Comparison of ENCODE assay signal across 22 cellular contexts in genomic region chr18:10965104-10965503, GRCh38.
DNase-seq lines count a peak whose midpoint lies in the region; ATAC-seq and TF ChIP-seq lines count a peak whose summit lies in the region.
"Had no signal": no experiment of that assay in that cellular context is flagged by ENCODE, and none has a peak within 500 bp of the region (broad histone marks: within the 10 kb centered on the region; RNA-seq: fewer than 3 reads in every experiment).

No MANE protein-coding gene starts in this region.

- H3K9me3 ChIP-seq in mammary epithelial cell (replicated peaks; ENCODE audit: insufficient read depth, low read length), result peaks cover 18% of the 10 kb centered on the region
- no peaks in the 10 kb centered on the region for H3K9me3 ChIP-seq in T-helper 17 cell (ENCODE audit: control insufficient read depth, low read length, poor library complexity, severe bottlenecking)

- no peak overlapping the region for H3K9ac ChIP-seq in mammary epithelial cell (ENCODE audit: insufficient read depth, low read length)
- H3K9ac ChIP-seq: BLaER1 had no signal

- no peaks in the 10 kb centered on the region for H4K20me1 ChIP-seq in mammary epithelial cell (ENCODE audit: insufficient read depth, low read length)
- H4K20me1 ChIP-seq: BLaER1 had no signal

- no peak for TF ChIP-seq CTCF in MCF 10A (IDR thresholded peaks at IDR 0.05; ENCODE audit: unreplicated experiment)
- TF ChIP-seq CTCF in mammary epithelial cell (conservative IDR thresholded peaks at IDR 0.05 in 1 of 2, IDR thresholded peaks at IDR 0.05 in 1 of 2; ENCODE audit: extremely low read depth in 1 of 2, insufficient read depth in 1 of 2, low read depth in 1 of 2, low read length in 2 of 2), result no peak

- H2AFZ ChIP-seq in mammary epithelial cell (ENCODE audit: low read depth, low read length), result no peak overlapping the region

- H3K36me3 Mint-ChIP-seq in MCF 10A (ENCODE audit: insufficient read depth, unreplicated experiment) (no peaks in the 10 kb centered on the region), T-helper 17 cell (ENCODE audit: low read depth) (no peaks in the 10 kb centered on the region)
- H3K36me3 Mint-ChIP-seq: CD8-positive, alpha-beta memory T cell had no signal

- BruUV-seq in MCF 10A (replicated peaks; lab: Mats Ljungman, UMichigan) (no TSS peak), mammary epithelial cell (replicated peaks; lab: Mats Ljungman, UMichigan) (no TSS peak)

- dilution Hi-C loops in mammary epithelial cell (cut with HindIII; ENCODE audit: low sequenced_read_pairs), result no loop called here

- no peaks in the 10 kb centered on the region for H3K27me3 ChIP-seq in mammary epithelial cell (ENCODE audit: insufficient read depth, low read length)
- H3K27me3 ChIP-seq: BLaER1 had no signal

- no peak overlapping the region for H3K4me3 ChIP-seq in mammary epithelial cell (replicated peaks in 1 of 3; ENCODE audit: insufficient read depth in 1 of 3, low read depth in 2 of 3, low read length in 3 of 3)
- H3K4me3 ChIP-seq: BLaER1, SK-N-MC had no signal

- H3K79me2 ChIP-seq in mammary epithelial cell (ENCODE audit: insufficient read depth, low read length), result no peaks in the 10 kb centered on the region

- ATAC-seq in HG03045 (IDR thresholded peaks at IDR 0.05; ENCODE audit: unreplicated experiment), result no peak
- no peak for ATAC-seq in T-helper 17 cell
- ATAC-seq: HCT116, Panc1, Right ventricle myocardium inferior had no signal

- no peak for DNase-seq in MCF 10A (ENCODE audit: unreplicated experiment)
- no peak for DNase-seq in mammary epithelial cell
- peak; percentile 2 for DNase-seq in SK-MEL-5 (ENCODE audit: low read depth, low spot score)
- DNase-seq in fibroblast of peridontal ligament (ENCODE audit: extremely low read depth), result peak; percentile 8
- DNase-seq in smooth muscle cell of the brain vasculature (ENCODE audit: low read depth, low spot score), result peak; percentile 1
- no peak for DNase-seq in NCI-H2081 treated with DMSO at 0.1 percent for 48 hours (lab: John Stamatoyannopoulos, UW)
- DNase-seq in T-helper 17 cell, result no peak
- DNase-seq: CD8-positive, alpha-beta memory T cell; GF-D8; KBM-7; NCI-H1048; NCI-H146; NCI-H2081; NCI-H510A; NCI-H82 had no signal

- no peaks in the 10 kb centered on the region for H3K36me3 ChIP-seq in mammary epithelial cell (ENCODE audit: insufficient read depth, low read length)
- H3K36me3 ChIP-seq: BLaER1 had no signal

- H3K27me3 Mint-ChIP-seq in MCF 10A (ENCODE audit: insufficient read depth, unreplicated experiment) (no peaks in the 10 kb centered on the region), T-helper 17 cell (no peaks in the 10 kb centered on the region)
- H3K27me3 Mint-ChIP-seq: CD8-positive, alpha-beta memory T cell had no signal

- H3K4me3 Mint-ChIP-seq in MCF 10A (ENCODE audit: unreplicated experiment) (no peak overlapping the region), T-helper 17 cell (no peak overlapping the region)
- H3K4me3 Mint-ChIP-seq: CD8-positive, alpha-beta memory T cell had no signal

- CTCF ChIA-PET in MCF 10A (lab: Yijun Ruan, JAX), result no interaction called here
- CTCF ChIA-PET in mammary epithelial cell (lab: Charles Lee; ENCODE audit: low non-redundant PET), result no interaction called here

- H3K27ac Mint-ChIP-seq in MCF 10A (ENCODE audit: low read depth, unreplicated experiment) (peak overlapping the region; percentile 23), T-helper 17 cell (no peak overlapping the region)
- H3K27ac Mint-ChIP-seq: CD8-positive, alpha-beta memory T cell had no signal

- H3K27ac ChIP-seq in mammary epithelial cell (ENCODE audit: insufficient read depth, low read depth, low read length), result no peak overlapping the region
- H3K27ac ChIP-seq: 22Rv1, BLaER1, SK-N-MC had no signal

- POLR2A ChIA-PET in MCF 10A (lab: Yijun Ruan, JAX), result interaction anchor here (0.6 kb wide), 1 partner anchor 51 kb away, joined by 3 read pairs; no protein-coding TSS in a partner anchor

- H3K4me1 ChIP-seq in mammary epithelial cell (ENCODE audit: insufficient read depth, low read length), result no peaks in the 10 kb centered on the region
- H3K4me1 ChIP-seq: BLaER1 had no signal

- H3K4me1 Mint-ChIP-seq in MCF 10A (ENCODE audit: insufficient read depth, unreplicated experiment) (peaks cover 9% of the 10 kb centered on the region), T-helper 17 cell (no peaks in the 10 kb centered on the region)
- H3K4me1 Mint-ChIP-seq: CD8-positive, alpha-beta memory T cell had no signal

- 7% methylated on average over 2 of the region's 2 CpGs for WGBS in mammary epithelial cell (ENCODE audit: low coverage, missing lambda C conversion rate)

- H3K4me2 ChIP-seq in mammary epithelial cell (ENCODE audit: insufficient read depth, low read depth, low read length), result no peak overlapping the region
- H3K4me2 ChIP-seq: BLaER1 had no signal

- intact Hi-C loops in MCF 10A (cut with micrococcal nuclease), result loop anchor here (10.0 kb wide), 1 partner anchor 80 kb away; no protein-coding TSS in a partner anchor
- intact Hi-C loops in mammary epithelial cell (cut with micrococcal nuclease), result no loop called here

- in situ Hi-C loops in mammary epithelial cell (cut with MboI; ENCODE audit: low sequenced_read_pairs in 2 of 2), result no loop called here
- in situ Hi-C loops in SK-MEL-5 (cut with HindIII; ENCODE audit: low pct_unique_long_range_greater_than_20kb, low sequenced_read_pairs), result no loop called here

- no peaks in the 10 kb centered on the region for H3K9me3 Mint-ChIP-seq in MCF 10A (ENCODE audit: unreplicated experiment)

Comparison
In these comparisons a context has a peak if more than half of its experiments do, and no peak if none do; other contexts are left out.
1. DNase-seq: peak in SK-MEL-5 (single experiment), fibroblast of peridontal ligament (single experiment) and smooth muscle cell of the brain vasculature (single experiment); none in MCF 10A (single experiment), mammary epithelial cell (single experiment), NCI-H2081 treated with DMSO at 0.1 percent for 48 hours (single experiment) and T-helper 17 cell (0 of 3).